19 cellular contexts compared by ENCODE assay signal in genomic region chr7:100572949-100573675, GRCh38. TPM values are rescaled to one million over a fixed set of nuclear protein-coding genes. Genes with fewer than 3 reads are reported as not detected.
"Had no signal": no experiment of that assay in that cellular context is flagged by ENCODE, and none has a peak within 500 bp of the region (broad histone marks: within the 10 kb centered on the region; RNA-seq: fewer than 3 reads in every experiment).

No MANE protein-coding gene starts in this region.

- H3K9me3 Mint-ChIP-seq: activated naive CD4-positive, alpha-beta T cell treated with anti-CD3 and anti-CD28 coated beads for 36 hours; activated T-helper 17 cell treated with anti-CD3 and anti-CD28 coated beads, Interleukin-2, amount 50 U/mL, for 72 hours; mesothelial cell of epicardium; WTC11 had no signal

- ATAC-seq: activated CD4-positive, alpha-beta T cell treated with anti-CD3 and anti-CD28 coated beads for 36 hours; activated T-helper 17 cell treated with anti-CD3 and anti-CD28 coated beads, Interleukin-2, amount 50 U/mL, for 72 hours; body of pancreas; foreskin keratinocyte; left lobe of liver; psoas muscle; right cardiac atrium had no signal

- H3K4me3 Mint-ChIP-seq: activated CD4-positive, alpha-beta T cell treated with anti-CD3 and anti-CD28 coated beads for 36 hours; activated naive CD4-positive, alpha-beta T cell treated with anti-CD3 and anti-CD28 coated beads for 36 hours; activated T-helper 17 cell treated with anti-CD3 and anti-CD28 coated beads, Interleukin-2, amount 50 U/mL, for 72 hours; mesothelial cell of epicardium; WTC11 had no signal

- H3K9me3 ChIP-seq: body of pancreas, psoas muscle had no signal

- H3K4me3 ChIP-seq: body of pancreas, lung, psoas muscle, skin epidermis had no signal

- H3K27ac Mint-ChIP-seq: activated CD4-positive, alpha-beta T cell treated with anti-CD3 and anti-CD28 coated beads for 36 hours; activated naive CD4-positive, alpha-beta T cell treated with anti-CD3 and anti-CD28 coated beads for 36 hours; WTC11 had no signal

- H3K4me1 ChIP-seq: foreskin keratinocyte, psoas muscle had no signal

- H3K27me3 ChIP-seq: body of pancreas had no signal

- FAIRE-seq: kidney had no signal

- H3K27me3 Mint-ChIP-seq: activated CD4-positive, alpha-beta T cell treated with anti-CD3 and anti-CD28 coated beads for 36 hours; activated T-helper 17 cell treated with anti-CD3 and anti-CD28 coated beads, Interleukin-2, amount 50 U/mL, for 72 hours had no signal

- H3K27ac ChIP-seq: body of pancreas, foreskin keratinocyte, psoas muscle, skin epidermis had no signal

- DNase-seq: activated CD4-positive, alpha-beta T cell treated with anti-CD3 and anti-CD28 coated beads for 36 hours; activated CD4-positive, alpha-beta T cell treated with anti-CD3 and anti-CD28 coated beads, Interleukin-2, amount 50 U/mL, for 48 hours; activated naive CD4-positive, alpha-beta T cell treated with anti-CD3 and anti-CD28 coated beads for 36 hours; body of pancreas; dermis blood vessel endothelial cell; foreskin keratinocyte; kidney; psoas muscle; stimulated activated CD4-positive, alpha-beta T cell treated with anti-CD3 and anti-CD28 coated beads, Interleukin-15, amount 100 ng/mL, for 24 hours; stimulated activated CD4-positive, alpha-beta T cell treated with anti-CD3 and anti-CD28 coated beads, Interleukin-4, amount 100 ng/mL, for 1 hour had no signal

RNA-seq across cellular contexts. Expression of gene SAP25, which starts 0.6 kb away (rescaled TPM):
- total RNA-seq: body of pancreas, cardiac septum, dermis blood vessel endothelial cell, fibroblast of lung, foreskin keratinocyte had no signal

RNA-seq across cellular contexts. Expression of gene FBXO24, which starts 13.0 kb away (rescaled TPM):
- total RNA-seq: dermis blood vessel endothelial cell had no signal
